In genomic region chr1:239389703-239390102, GRCh38 we compare ENCODE assay signal across 18 cellular contexts. TPM values are rescaled to one million over a fixed set of nuclear protein-coding genes. Genes with fewer than 3 reads are reported as not detected.
"Had no signal": no experiment of that assay in that cellular context is flagged by ENCODE, and none has a peak within 500 bp of the region (broad histone marks: within the 10 kb centered on the region; RNA-seq: fewer than 3 reads in every experiment).

No MANE protein-coding gene starts in this region.

- H3K4me3 ChIP-seq: left lung had no signal

- H3K27ac ChIP-seq: left lung, parathyroid adenoma had no signal

- H3K36me3 Mint-ChIP-seq: stimulated activated naive B cell treated with anti-CD40 and anti-IgM and Interleukin-4, amounts not matched to agents 10 μg/mL and 1 μg/mL and 100 μg/mL, for 72 hours had no signal

- H3K27ac Mint-ChIP-seq: activated T-helper 17 cell treated with anti-CD3 and anti-CD28 coated beads, Interleukin-2, amount 50 U/mL, for 72 hours; dendritic cell treated with granulocyte-macrophage colony-stimulating factor and Interleukin-4, amounts not matched to agents 40 ng/mL and 50 ng/mL, for 4 days; effector memory CD8-positive, alpha-beta T cell; naive thymus-derived CD8-positive, alpha-beta T cell; stimulated activated naive B cell treated with anti-CD40 and anti-IgM and Interleukin-4, amounts not matched to agents 10 μg/mL and 1 μg/mL and 100 μg/mL, for 72 hours had no signal

- DNase-seq: activated CD4-positive, alpha-beta T cell treated with anti-CD3 and anti-CD28 coated beads for 1 hour; activated CD4-positive, alpha-beta T cell treated with anti-CD3 and anti-CD28 coated beads, Interleukin-2, amount 50 U/mL, for 4 hours; activated naive CD4-positive, alpha-beta T cell treated with Interleukin-2 at 50 U/mL for 16 hours; activated T-cell treated with anti-CD3 and anti-CD28 coated beads for 4 hours; anterior cingulate cortex; cerebellar nuclear complex; effector memory CD8-positive, alpha-beta T cell; left lung; naive thymus-derived CD8-positive, alpha-beta T cell; stimulated activated CD4-positive, alpha-beta T cell treated with anti-CD3 and anti-CD28 coated beads, Interleukin-15, amount 100 ng/mL, for 24 hours; stimulated activated CD4-positive, alpha-beta T cell treated with anti-CD3 and anti-CD28 coated beads, Interleukin-4, amount 100 ng/mL, for 1 hour; stimulated activated naive B cell treated with anti-CD40 and anti-IgM and Interleukin-4, amounts not matched to agents 10 μg/mL and 1 μg/mL and 100 μg/mL, for 72 hours; T-helper 9 cell; trophoblast cell had no signal

- H3K79me2 ChIP-seq: parathyroid adenoma had no signal

- H3K9ac ChIP-seq: parathyroid adenoma had no signal

- H3K9me3 Mint-ChIP-seq: dendritic cell treated with granulocyte-macrophage colony-stimulating factor and Interleukin-4, amounts not matched to agents 40 ng/mL and 50 ng/mL, for 4 days; stimulated activated naive B cell treated with anti-CD40 and anti-IgM and Interleukin-4, amounts not matched to agents 10 μg/mL and 1 μg/mL and 100 μg/mL, for 72 hours had no signal

- ATAC-seq: activated T-helper 17 cell treated with anti-CD3 and anti-CD28 coated beads, Interleukin-2, amount 50 U/mL, for 72 hours; effector memory CD8-positive, alpha-beta T cell; left lung; naive thymus-derived CD8-positive, alpha-beta T cell; stimulated activated naive B cell treated with anti-CD40 and anti-IgM and Interleukin-4, amounts not matched to agents 10 μg/mL and 1 μg/mL and 100 μg/mL, for 72 hours had no signal

- H2AFZ ChIP-seq: parathyroid adenoma had no signal

- H3K4me3 Mint-ChIP-seq: activated T-helper 17 cell treated with anti-CD3 and anti-CD28 coated beads, Interleukin-2, amount 50 U/mL, for 72 hours; dendritic cell treated with granulocyte-macrophage colony-stimulating factor and Interleukin-4, amounts not matched to agents 40 ng/mL and 50 ng/mL, for 4 days; effector memory CD8-positive, alpha-beta T cell; naive thymus-derived CD8-positive, alpha-beta T cell; stimulated activated naive B cell treated with anti-CD40 and anti-IgM and Interleukin-4, amounts not matched to agents 10 μg/mL and 1 μg/mL and 100 μg/mL, for 72 hours had no signal

- H3K9me3 ChIP-seq: left lung had no signal

- H3K36me3 ChIP-seq: left lung had no signal

- H3K4me1 ChIP-seq: parathyroid adenoma had no signal

RNA-seq across cellular contexts. Expression of gene CHRM3, which starts 3.3 kb away (rescaled TPM):
- polyA plus RNA-seq: keratinocyte had no signal
